ENCODE assay signal across 1 cellular context in genomic region chr2:37156857-37157714, GRCh38.
TF ChIP-seq lines count a peak whose summit lies in the region.

EIF2AK2 (minus strand) TSS chr2:37156980; CDS start chr2:37147806, 9,174 bp downstream.

TF ChIP-seq in HepG2, 621 proteins besides CTCF, POLR2A, EP300 and RAD21 (continued from another document and continues in another):
- TF ChIP-seq GPBP1L1 (CRISPR knock-in tag; IDR thresholded peaks at IDR 0.05) = no peak
- TF ChIP-seq ATF7-NPFF (CRISPR knock-in tag; IDR thresholded peaks at IDR 0.05; ENCODE audit: low read depth) = peak; percentile 80; the same call in 1 of the 2 replicates
- no peak for TF ChIP-seq ZNF354B (CRISPR knock-in tag; IDR thresholded peaks at IDR 0.05)
- TF ChIP-seq SETDB1 (CRISPR knock-in tag; IDR thresholded peaks at IDR 0.05; ENCODE audit: borderline replicate concordance) = no peak
- TF ChIP-seq GATAD1 (CRISPR knock-in tag; IDR thresholded peaks at IDR 0.05) = peak; percentile 62; the same call in 1 of the 2 replicates
- no peak for TF ChIP-seq JUND (CRISPR knock-in tag; IDR thresholded peaks at IDR 0.05)
- TF ChIP-seq RBM22 (optimal IDR thresholded peaks at IDR 0.05; ENCODE audit: low read length) = no peak
- TF ChIP-seq ZNF253 (CRISPR knock-in tag; IDR thresholded peaks at IDR 0.05; ENCODE audit: borderline replicate concordance) = no peak; the same call in 1 of the 2 replicates
- TF ChIP-seq SP2 (CRISPR knock-in tag; IDR thresholded peaks at IDR 0.05) = 0 out of 2 replicates have a peak, but pooled peaks have one; percentile 30
- no peak for TF ChIP-seq JARID2 (CRISPR knock-in tag; IDR thresholded peaks at IDR 0.05; ENCODE audit: insufficient replicate concordance)
- TF ChIP-seq TEAD3 (CRISPR knock-in tag; optimal IDR thresholded peaks at IDR 0.05; ENCODE audit: borderline replicate concordance) = peak; percentile 2
- peak; percentile 53; the same call in 1 of the 2 replicates for TF ChIP-seq MXD1 (CRISPR knock-in tag; IDR thresholded peaks at IDR 0.05)
- TF ChIP-seq PAX8 (CRISPR knock-in tag; IDR thresholded peaks at IDR 0.05; ENCODE audit: borderline replicate concordance) = peak; percentile 95; the same call in 1 of the 2 replicates
- peak; percentile 82 for TF ChIP-seq ARID4A (CRISPR knock-in tag; IDR thresholded peaks at IDR 0.05; ENCODE audit: borderline replicate concordance)
- no peak for TF ChIP-seq SNAPC4 (CRISPR knock-in tag; IDR thresholded peaks at IDR 0.05)
- no peak for TF ChIP-seq RFX3 (CRISPR knock-in tag; IDR thresholded peaks at IDR 0.05)
- TF ChIP-seq MAFG (CRISPR knock-in tag; IDR thresholded peaks at IDR 0.05) = no peak
- no peak for TF ChIP-seq BCLAF1 (IDR thresholded peaks at IDR 0.05)
- TF ChIP-seq ZNF614 (CRISPR knock-in tag; IDR thresholded peaks at IDR 0.05; ENCODE audit: borderline replicate concordance) = peak; percentile 39; the same call in 1 of the 2 replicates
- TF ChIP-seq AHR (CRISPR knock-in tag; IDR thresholded peaks at IDR 0.05) = peak; percentile 77; the same call in 1 of the 2 replicates
- no peak; the same call in 1 of the 2 replicates for TF ChIP-seq ZNF343 (CRISPR knock-in tag; IDR thresholded peaks at IDR 0.05)
- TF ChIP-seq PITX1 (CRISPR knock-in tag; IDR thresholded peaks at IDR 0.05) = no peak
- TF ChIP-seq SRSF1 (optimal IDR thresholded peaks at IDR 0.05; ENCODE audit: low read depth, low read length) = no peak
- peak; percentile 66; the same call in 1 of the 2 replicates for TF ChIP-seq ZNF792 (CRISPR knock-in tag; IDR thresholded peaks at IDR 0.05)
- peak; percentile 82; the same call in 1 of the 2 replicates for TF ChIP-seq MXD3 (CRISPR knock-in tag; IDR thresholded peaks at IDR 0.05)
- TF ChIP-seq ZMAT3 (CRISPR knock-in tag; conservative IDR thresholded peaks at IDR 0.05) = 0 out of 2 replicates have a peak, but pooled peaks have one; percentile 37
- TF ChIP-seq ZNF17 (CRISPR knock-in tag; IDR thresholded peaks at IDR 0.05) = no peak
- TF ChIP-seq ZNF142 (CRISPR knock-in tag; IDR thresholded peaks at IDR 0.05) = no peak; the same call in 1 of the 2 replicates
- no peak for TF ChIP-seq MNT (IDR thresholded peaks at IDR 0.05)
- no peak for TF ChIP-seq ADNP (CRISPR knock-in tag; IDR thresholded peaks at IDR 0.05)
- no peak for TF ChIP-seq TFE3 (CRISPR knock-in tag; IDR thresholded peaks at IDR 0.05)
- no peak for TF ChIP-seq ZNF121 (CRISPR knock-in tag; IDR thresholded peaks at IDR 0.05)
- TF ChIP-seq MAFF (IDR thresholded peaks at IDR 0.05; ENCODE audit: low read depth, low read length) = no peak
